8 cellular contexts compared by ENCODE assay signal in genomic region chr4:154416183-154416543, GRCh38.
DNase-seq lines count a peak whose midpoint lies in the region; ATAC-seq and TF ChIP-seq lines count a peak whose summit lies in the region.

No MANE protein-coding gene starts in this region.

- peak overlapping the region in 1 of 2 donors; percentile 28 for H3K9ac ChIP-seq in liver (ENCODE audit: low read depth in 1 of 2, low read length in 2 of 2)

- peaks cover 4% of the 10 kb centered on the region for H3K27me3 ChIP-seq in CD8-positive, alpha-beta T cell (ENCODE audit: insufficient read depth, low read length)
- no peaks in the 10 kb centered on the region for H3K27me3 ChIP-seq in liver (ENCODE audit: control insufficient read depth in 4 of 4, insufficient read depth in 4 of 4, low read length in 3 of 4)
- H3K27me3 ChIP-seq in upper lobe of right lung = no peaks in the 10 kb centered on the region

- no peaks in the 10 kb centered on the region for H3K36me3 Mint-ChIP-seq in CD8-positive, alpha-beta T cell
- H3K36me3 Mint-ChIP-seq in MCF 10A (ENCODE audit: insufficient read depth, unreplicated experiment) = no peaks in the 10 kb centered on the region

- no peak for TF ChIP-seq CTCF in CD8-positive, alpha-beta T cell (IDR thresholded peaks at IDR 0.05)
- TF ChIP-seq CTCF in MCF 10A (IDR thresholded peaks at IDR 0.05; ENCODE audit: unreplicated experiment) (no peak), liver (IDR thresholded peaks at IDR 0.05; ENCODE audit: low read depth, low read length, missing input control) (no peak), upper lobe of right lung (IDR thresholded peaks at IDR 0.05) (no peak)

- POLR2A ChIA-PET in CD8-positive, alpha-beta T cell (lab: Charles Lee) = no interaction called here
- POLR2A ChIA-PET in MCF 10A (lab: Yijun Ruan, JAX) = interaction anchor here (0.9 to 1.2 kb wide), 6 partner anchors 20 to 106 kb away, joined by 3 to 4 read pairs (median 4); no protein-coding TSS in a partner anchor

- no peak for DNase-seq in CD8-positive, alpha-beta T cell
- DNase-seq in MCF 10A (ENCODE audit: unreplicated experiment) (peak; percentile 36), upper lobe of right lung (no peak), SKM-1 (lab: John Stamatoyannopoulos, UW; ENCODE audit: unreplicated experiment) (no peak)
- no peak for DNase-seq in activated CD4-positive, CD25-positive, alpha-beta regulatory T cell (lab: John Stamatoyannopoulos, UW)

- no peak overlapping the region for H3K27ac ChIP-seq in CD8-positive, alpha-beta T cell (ENCODE audit: low read depth, low read length)
- H3K27ac ChIP-seq in liver (ENCODE audit: low read depth in 1 of 2, low read length in 2 of 2) (no peak overlapping the region), upper lobe of right lung (no peak overlapping the region)

- H3K4me3 ChIP-seq in CD8-positive, alpha-beta T cell (ENCODE audit: low read depth, low read length) = peak overlapping the region; percentile 8
- H3K4me3 ChIP-seq in liver (ENCODE audit: low read depth in 1 of 3, low read length in 3 of 3) (peak overlapping the region; percentile 48 to 64 (median 55)), upper lobe of right lung (peak overlapping the region; percentile 45)

- peaks cover 32% of the 10 kb centered on the region for H3K27me3 Mint-ChIP-seq in CD8-positive, alpha-beta T cell (ENCODE audit: low read depth)
- H3K27me3 Mint-ChIP-seq in MCF 10A (ENCODE audit: insufficient read depth, unreplicated experiment) = no peaks in the 10 kb centered on the region

- 15% methylated on average over 10 of the region's 10 CpGs for WGBS in liver

- no peak for ATAC-seq in CD8-positive, alpha-beta T cell
- ATAC-seq in GM19351 (IDR thresholded peaks at IDR 0.05; ENCODE audit: unreplicated experiment) (peak; percentile 28), HG03457 (IDR thresholded peaks at IDR 0.05; ENCODE audit: unreplicated experiment) (peak; percentile 35), upper lobe of right lung (no peak)

- intact Hi-C loops in CD8-positive, alpha-beta T cell (cut with DNase I, micrococcal nuclease) = no loop called here
- intact Hi-C loops in MCF 10A (cut with micrococcal nuclease) = loop anchor here (5.0 kb wide), 2 partner anchors 51 to 91 kb away; no protein-coding TSS in a partner anchor
- intact Hi-C loops in upper lobe of right lung (cut with DNase I) = no loop called here

- H3K27ac Mint-ChIP-seq in CD8-positive, alpha-beta T cell = no peak overlapping the region
- peak overlapping the region; percentile 33 for H3K27ac Mint-ChIP-seq in MCF 10A (ENCODE audit: low read depth, unreplicated experiment)

- no TSS peak for BruUV-seq in MCF 10A (replicated peaks; lab: Mats Ljungman, UMichigan)

- no peaks in the 10 kb centered on the region for H3K9me3 ChIP-seq in CD8-positive, alpha-beta T cell (ENCODE audit: low read length)
- H3K9me3 ChIP-seq in liver (ENCODE audit: control insufficient read depth in 4 of 4, low read length in 3 of 4) (no peaks in the 10 kb centered on the region), upper lobe of right lung (no peaks in the 10 kb centered on the region)

- CTCF ChIA-PET in CD8-positive, alpha-beta T cell (lab: Charles Lee) = no interaction called here
- CTCF ChIA-PET in MCF 10A (lab: Yijun Ruan, JAX) = interaction anchor here (0.6 to 3.1 kb wide), 13 partner anchors 9 to 114 kb away, joined by 3 to 15 read pairs (median 3); no protein-coding TSS in a partner anchor

- peaks cover 7% of the 10 kb centered on the region for H3K4me1 ChIP-seq in CD8-positive, alpha-beta T cell (ENCODE audit: insufficient read depth, low read length)
- H3K4me1 ChIP-seq in liver (ENCODE audit: control insufficient read depth in 4 of 4, insufficient read depth in 4 of 4, low read length in 3 of 4) (peaks cover 1 to 14% (median 6%) of the 10 kb centered on the region in 4 donors), upper lobe of right lung (no peaks in the 10 kb centered on the region)

- H3K9me3 Mint-ChIP-seq in CD8-positive, alpha-beta T cell = no peaks in the 10 kb centered on the region
- H3K9me3 Mint-ChIP-seq in MCF 10A (ENCODE audit: unreplicated experiment) = no peaks in the 10 kb centered on the region

- H3K4me3 Mint-ChIP-seq in CD8-positive, alpha-beta T cell = peak overlapping the region; percentile 66
- H3K4me3 Mint-ChIP-seq in MCF 10A (ENCODE audit: unreplicated experiment) = peak overlapping the region; percentile 79

- H3K36me3 ChIP-seq in CD8-positive, alpha-beta T cell (ENCODE audit: insufficient read depth, low read length) = no peaks in the 10 kb centered on the region
- H3K36me3 ChIP-seq in liver (ENCODE audit: control insufficient read depth in 4 of 4, insufficient read depth in 3 of 4, low read depth in 1 of 4, low read length in 3 of 4) (no peaks in the 10 kb centered on the region), upper lobe of right lung (no peaks in the 10 kb centered on the region)

- TF ChIP-seq RAD21 in liver (IDR thresholded peaks at IDR 0.05) = no peak

- H3K4me1 Mint-ChIP-seq in CD8-positive, alpha-beta T cell (ENCODE audit: low read depth) = peaks cover 15% of the 10 kb centered on the region
- peaks cover 13% of the 10 kb centered on the region for H3K4me1 Mint-ChIP-seq in MCF 10A (ENCODE audit: insufficient read depth, unreplicated experiment)

TF ChIP-seq in liver, 16 proteins besides CTCF, POLR2A, EP300 and RAD21:
- TF ChIP-seq TAF1 (conservative IDR thresholded peaks at IDR 0.05) (no peak), EGR1 (IDR thresholded peaks at IDR 0.05; ENCODE audit: low read depth in 2 of 2) (no peak), SP1 (IDR thresholded peaks at IDR 0.05) (no peak), GABPA (IDR thresholded peaks at IDR 0.05 in 1 of 2, conservative IDR thresholded peaks at IDR 0.05 in 1 of 2) (no peak)
TF ChIP-seq in liver: peak in this region for 0.

Comparison
In these comparisons a context has a peak if more than half of its experiments do, and no peak if none do; other contexts are left out.
1. ATAC-seq: peak in GM19351 (single experiment) and HG03457 (single experiment); none in CD8-positive, alpha-beta T cell (single experiment) and upper lobe of right lung (single experiment).
2. Peak in every context shown above with its lines, with median percentiles within 50 percentile points of each other: H3K4me3 ChIP-seq.